20 cellular contexts compared by ENCODE assay signal in the genomic region with DNA sequence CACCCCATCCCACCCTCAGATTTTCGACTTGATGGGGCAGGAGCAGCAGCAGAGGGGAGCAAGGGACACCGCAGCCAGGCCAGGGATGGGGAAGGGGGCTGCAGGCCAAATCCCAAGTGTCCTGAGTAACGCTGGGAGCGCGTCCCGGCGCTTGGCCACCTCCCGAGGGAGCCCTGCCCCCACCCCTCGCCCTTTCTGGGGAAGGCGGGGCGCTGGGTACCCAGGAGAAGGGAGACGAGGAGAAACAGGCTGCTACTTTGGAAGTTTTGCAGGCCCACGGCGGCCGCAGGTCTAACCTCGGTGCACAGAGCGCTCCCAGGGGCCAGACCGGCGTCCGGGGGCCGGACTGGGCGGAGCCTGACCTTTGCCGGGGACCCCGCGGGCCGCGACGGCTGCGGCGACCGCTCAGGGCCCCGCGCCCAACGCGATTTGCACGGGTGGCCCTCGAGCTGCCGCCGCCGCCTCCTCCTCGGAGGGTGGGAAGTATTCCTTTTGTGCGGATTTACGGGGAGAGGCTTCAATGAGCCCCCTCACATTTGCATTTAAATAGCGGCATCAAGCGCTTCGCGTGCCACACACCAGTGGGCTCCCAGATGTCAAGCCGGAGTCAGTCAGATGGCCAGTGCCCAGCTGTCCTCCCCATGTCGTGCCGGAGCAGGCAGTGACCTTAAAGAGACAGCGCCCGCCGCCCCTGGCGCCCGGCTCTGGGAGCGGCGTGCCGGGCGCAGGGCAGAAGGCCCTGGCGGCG. TPM values are rescaled to one million over a fixed set of nuclear protein-coding genes. Genes with fewer than 3 reads are reported as not detected.
A peak's percentile ranks its signal among the peaks of the same experiment; 100 is the strongest.
DNase-seq lines count a peak whose midpoint lies in the region; ATAC-seq and TF ChIP-seq lines count a peak whose summit lies in the region.
"Had no signal": no experiment of that assay in that cellular context is flagged by ENCODE, and none has a peak within 500 bp of the region (broad histone marks: within the 10 kb centered on the region; RNA-seq: fewer than 3 reads in every experiment).

No MANE protein-coding gene starts in this region.

- peaks cover 100% of the 10 kb centered on the region for H3K27me3 ChIP-seq in BLaER1
- H3K27me3 ChIP-seq in testis = peaks cover 3% of the 10 kb centered on the region

- H4K20me1 ChIP-seq in BLaER1 = peaks cover 91% of the 10 kb centered on the region

- peaks cover 60% of the 10 kb centered on the region for H3K4me1 ChIP-seq in BLaER1
- H3K4me1 ChIP-seq in testis = peaks cover 3% of the 10 kb centered on the region

- no peaks in the 10 kb centered on the region for H3K9me3 Mint-ChIP-seq in WTC11
- H3K9me3 Mint-ChIP-seq in activated naive CD4-positive, alpha-beta T cell treated with anti-CD3 and anti-CD28 coated beads, Interleukin-2, amount 50 U/mL, for 72 hours = no peaks in the 10 kb centered on the region
- H3K9me3 Mint-ChIP-seq: activated T-helper 1 cell treated with anti-CD3 and anti-CD28 coated beads, Interleukin-12 subunit alpha, Interleukin-12 subunit beta, Interleukin-2, Interleukin-4 antibody, amounts not matched to agents 30 ng/mL and 10 ng/mL and 1 ng/mL, durations not matched to agents 14 hours and 24 hours and 36 hours; stimulated activated naive CD8-positive, alpha-beta T cell treated with anti-CD3 and anti-CD28 coated beads, Interleukin-15, Interleukin-2, amounts not matched to agents 100 ng/mL and 50 ng/mL, for 24 hours had no signal

- H3K36me3 ChIP-seq in BLaER1 (no peaks in the 10 kb centered on the region), testis (ENCODE audit: low read depth, missing control alignments) (no peaks in the 10 kb centered on the region)
- H3K36me3 ChIP-seq: esophagus squamous epithelium, uterus had no signal

- H3K9me3 ChIP-seq in BLaER1 (peaks cover 11% of the 10 kb centered on the region; the same call in 1 of the 2 replicates), testis (no peaks in the 10 kb centered on the region)
- H3K9me3 ChIP-seq: esophagus squamous epithelium, uterus had no signal

- no peak overlapping the region for H3K27ac Mint-ChIP-seq in WTC11
- no peak overlapping the region for H3K27ac Mint-ChIP-seq in activated naive CD4-positive, alpha-beta T cell treated with anti-CD3 and anti-CD28 coated beads, Interleukin-2, amount 50 U/mL, for 72 hours

- TF ChIP-seq CTCF in WTC11 (IDR thresholded peaks at IDR 0.05) (no peak), testis (IDR thresholded peaks at IDR 0.05) (no peak)

- H3K4me3 ChIP-seq in BLaER1 (peak overlapping the region; percentile 32; the same call in 1 of the 2 replicates), testis (no peak overlapping the region)
- H3K4me3 ChIP-seq: esophagus squamous epithelium, uterus had no signal

- no peak for TF ChIP-seq POLR2A in testis (IDR thresholded peaks at IDR 0.05)

- H3K9ac ChIP-seq in BLaER1 = no peak overlapping the region

- peaks cover 50% of the 10 kb centered on the region for H3K4me1 Mint-ChIP-seq in WTC11

- no peaks in the 10 kb centered on the region for H3K36me3 Mint-ChIP-seq in WTC11
- peaks cover 6 to 14% of the 10 kb centered on the region in 2 donors for H3K36me3 Mint-ChIP-seq in activated naive CD4-positive, alpha-beta T cell treated with anti-CD3 and anti-CD28 coated beads, Interleukin-2, amount 50 U/mL, for 72 hours
- H3K36me3 Mint-ChIP-seq: CD4-positive, alpha-beta memory T cell had no signal

- H3K4me3 Mint-ChIP-seq in WTC11 = peak overlapping the region; percentile 60
- H3K4me3 Mint-ChIP-seq: activated T-helper 1 cell treated with anti-CD3 and anti-CD28 coated beads, Interleukin-12 subunit alpha, Interleukin-12 subunit beta, Interleukin-2, Interleukin-4 antibody, amounts not matched to agents 30 ng/mL and 10 ng/mL and 1 ng/mL, durations not matched to agents 14 hours and 24 hours and 36 hours; stimulated activated naive CD8-positive, alpha-beta T cell treated with anti-CD3 and anti-CD28 coated beads, Interleukin-15, Interleukin-2, amounts not matched to agents 100 ng/mL and 50 ng/mL, for 24 hours had no signal

- DNase-seq in WTC11 (ENCODE audit: low spot score) (peak; percentile 63), iPS-NIHi7 (ENCODE audit: extremely low spot score) (peak; percentile 46), retina (peak; percentile 74), G401 (ENCODE audit: low spot score) (no peak), testis (no peak)
- DNase-seq in stimulated activated naive CD8-positive, alpha-beta T cell treated with anti-CD3 and anti-CD28 coated beads, Interleukin-15, Interleukin-2, amounts not matched to agents 100 U/mL and 50 U/mL, for 24 hours = no peak
- no peak for DNase-seq in activated naive CD4-positive, alpha-beta T cell treated with anti-CD3 and anti-CD28 coated beads, Interleukin-2, amount 50 U/mL, for 72 hours (ENCODE audit: low spot score in 2 of 2)
- DNase-seq: CD4-positive, alpha-beta memory T cell; esophagus squamous epithelium; MM.1S; NCI-H1930; SHP77 treated with DMSO at 0.1 percent for 48 hours; uterus had no signal

- in situ Hi-C loops in G401 (cut with HindIII; ENCODE audit: low sequenced_read_pairs) = loop anchor here (25.0 kb wide), 1 partner anchor 195 kb away; no protein-coding TSS in a partner anchor

- POLR2A ChIA-PET in WTC11 (lab: Charles Lee) = no interaction called here

- intact Hi-C loops in testis (cut with DNase I; ENCODE audit: low total_unique reads) = no loop called here

- CTCF ChIA-PET in WTC11 (lab: Charles Lee) = interaction anchor here (1.1 to 7.0 kb wide), 3 partner anchors 78 to 213 kb away, joined by 3 to 40 read pairs (median 12); no protein-coding TSS in a partner anchor

- WGBS in testis, 2 donors = 9 to 21% methylated on average over 14 to 58 of the region's 61 CpGs

- peak overlapping the region; percentile 26; the same call in 1 of the 2 replicates for H3K4me2 ChIP-seq in BLaER1

- ATAC-seq in WTC11 = 0 out of 2 replicates have a peak, but pooled peaks have one; percentile 0
- no peak for ATAC-seq in stimulated activated naive CD8-positive, alpha-beta T cell treated with anti-CD3 and anti-CD28 coated beads, Interleukin-15, Interleukin-2, amounts not matched to agents 100 U/mL and 50 U/mL, for 24 hours
- no peak for ATAC-seq in activated naive CD4-positive, alpha-beta T cell treated with anti-CD3 and anti-CD28 coated beads, Interleukin-2, amount 50 U/mL, for 72 hours
- ATAC-seq: HepG2 had no signal

- H3K27ac ChIP-seq in BLaER1 (no peak overlapping the region), testis (no peak overlapping the region)
- H3K27ac ChIP-seq: esophagus squamous epithelium, uterus had no signal

- peaks cover 91% of the 10 kb centered on the region for H3K27me3 Mint-ChIP-seq in WTC11 (ENCODE audit: low read depth)

TF ChIP-seq in WTC11, 78 proteins besides CTCF, POLR2A, EP300 and RAD21 (continues in another document):
- TF ChIP-seq ZNF121 (CRISPR knock-in tag; IDR thresholded peaks at IDR 0.05) (no peak), ZNF138 (CRISPR knock-in tag; conservative IDR thresholded peaks at IDR 0.05) (no peak), NR1H2 (CRISPR knock-in tag; IDR thresholded peaks at IDR 0.05) (no peak), SP1 (CRISPR knock-in tag; conservative IDR thresholded peaks at IDR 0.05) (no peak), ATF2 (CRISPR knock-in tag; IDR thresholded peaks at IDR 0.05; ENCODE audit: borderline replicate concordance, low read depth) (no peak)
- TF ChIP-seq, protein P1, sequence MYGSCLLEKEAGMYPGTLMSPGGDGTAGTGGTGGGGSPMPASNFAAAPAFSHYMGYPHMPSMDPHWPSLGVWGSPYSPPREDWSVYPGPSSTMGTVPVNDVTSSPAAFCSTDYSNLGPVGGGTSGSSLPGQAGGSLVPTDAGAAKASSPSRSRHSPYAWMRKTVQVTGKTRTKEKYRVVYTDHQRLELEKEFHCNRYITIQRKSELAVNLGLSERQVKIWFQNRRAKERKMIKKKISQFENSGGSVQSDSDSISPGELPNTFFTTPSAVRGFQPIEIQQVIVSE (CRISPR knock-in tag; IDR thresholded peaks at IDR 0.05; ENCODE audit: borderline replicate concordance) = no peak
- TF ChIP-seq, protein P2, sequence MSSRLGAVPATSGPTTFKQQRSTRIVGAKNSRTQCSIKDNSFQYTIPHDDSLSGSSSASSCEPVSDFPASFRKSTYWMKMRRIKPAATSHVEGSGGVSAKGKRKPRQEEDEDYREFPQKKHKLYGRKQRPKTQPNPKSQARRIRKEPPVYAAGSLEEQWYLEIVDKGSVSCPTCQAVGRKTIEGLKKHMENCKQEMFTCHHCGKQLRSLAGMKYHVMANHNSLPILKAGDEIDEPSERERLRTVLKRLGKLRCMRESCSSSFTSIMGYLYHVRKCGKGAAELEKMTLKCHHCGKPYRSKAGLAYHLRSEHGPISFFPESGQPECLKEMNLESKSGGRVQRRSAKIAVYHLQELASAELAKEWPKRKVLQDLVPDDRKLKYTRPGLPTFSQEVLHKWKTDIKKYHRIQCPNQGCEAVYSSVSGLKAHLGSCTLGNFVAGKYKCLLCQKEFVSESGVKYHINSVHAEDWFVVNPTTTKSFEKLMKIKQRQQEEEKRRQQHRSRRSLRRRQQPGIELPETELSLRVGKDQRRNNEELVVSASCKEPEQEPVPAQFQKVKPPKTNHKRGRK (CRISPR knock-in tag; IDR thresholded peaks at IDR 0.05; ENCODE audit: borderline replicate concordance) = no peak

RNA-seq across cellular contexts. Expression of gene EBF3, which starts 2.9 kb away (rescaled TPM):
- total RNA-seq in WTC11 (2021) (1.1 to 1.2 TPM (median 1.1 TPM) in 3 replicates), testis (1 to 10 TPM; 6.0 to 7.6 TPM)
- total RNA-seq in G401 (2014; rRNA removed; shearing (Covaris generic)) = 0.24 and 0.25 TPM in 2 replicates
- 4.0 TPM for polyA plus RNA-seq in testis (ENCODE audit: insufficient read depth, low read depth, low replicate concordance)
- not detected for total RNA-seq in activated naive CD4-positive, alpha-beta T cell treated with anti-CD3 and anti-CD28 coated beads, Interleukin-2, amount 50 U/mL, for 72 hours
- total RNA-seq: activated CD8-positive, alpha-beta memory T cell treated with anti-CD3 and anti-CD28 coated beads for 36 hours; activated T-helper 1 cell treated with anti-CD3 and anti-CD28 coated beads, Interleukin-12 subunit alpha, Interleukin-12 subunit beta, Interleukin-2, Interleukin-4 antibody, amounts not matched to agents 30 ng/mL and 10 ng/mL and 1 ng/mL, durations not matched to agents 14 hours and 24 hours and 36 hours; CD4-positive, alpha-beta memory T cell; HepG2; OCI-LY7; T-helper 2 cell treated with Interferon-gamma antibody and Interleukin-4, amounts not matched to agents 100 ng/mL and 5 ng/mL, for 36 hours had no signal
- polyA plus RNA-seq: CD4-positive, alpha-beta memory T cell; HepG2 had no signal

Comparison
In these comparisons a context has a peak if more than half of its experiments do, and no peak if none do; other contexts are left out.
1. DNase-seq: peak in WTC11 (single experiment), iPS-NIHi7 (single experiment) and retina (single experiment); none in G401 (single experiment), stimulated activated naive CD8-positive, alpha-beta T cell treated with anti-CD3 and anti-CD28 coated beads, Interleukin-15, Interleukin-2, amounts not matched to agents 100 U/mL and 50 U/mL, for 24 hours (single experiment), testis (single experiment) and activated naive CD4-positive, alpha-beta T cell treated with anti-CD3 and anti-CD28 coated beads, Interleukin-2, amount 50 U/mL, for 72 hours (0 of 2).